Comparison of ENCODE assay signal across 21 cellular contexts in the genomic region with DNA sequence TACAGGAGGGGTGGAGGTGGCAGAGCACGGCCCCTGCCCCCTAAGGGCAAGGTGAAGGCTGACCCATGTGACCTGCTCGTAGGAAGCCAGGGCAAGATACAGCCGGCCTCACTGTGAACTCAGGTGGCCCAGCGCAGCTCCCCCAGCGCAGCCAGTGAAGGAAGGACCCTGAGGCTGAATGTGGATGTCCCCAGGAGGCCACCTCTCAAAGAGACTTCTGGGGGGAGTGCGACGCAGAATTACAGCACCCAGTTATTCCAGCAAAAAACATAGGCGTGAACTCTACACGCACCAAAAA. TPM values are rescaled to one million over a fixed set of nuclear protein-coding genes. Genes with fewer than 3 reads are reported as not detected.
DNase-seq lines count a peak whose midpoint lies in the region; ATAC-seq and TF ChIP-seq lines count a peak whose summit lies in the region.
"Had no signal": no experiment of that assay in that cellular context is flagged by ENCODE, and none has a peak within 500 bp of the region (broad histone marks: within the 10 kb centered on the region; RNA-seq: fewer than 3 reads in every experiment).

No MANE protein-coding gene starts in this region.

- H3K36me3 Mint-ChIP-seq in natural killer cell treated with Interleukin-12 subunit alpha and Interleukin-12 subunit beta and Interleukin-15 and Interleukin-18, amount 100 ng/mL, for 72 hours: no peaks in the 10 kb centered on the region
- no peaks in the 10 kb centered on the region for H3K36me3 Mint-ChIP-seq in natural killer cell
- H3K36me3 Mint-ChIP-seq: CD14-positive monocyte had no signal

- no peak overlapping the region for H2BK12ac ChIP-seq in neuronal stem cell (ENCODE audit: low read length)

- peaks cover 0 to 18% of the 10 kb centered on the region in 2 donors for H3K4me1 Mint-ChIP-seq in natural killer cell treated with Interleukin-12 subunit alpha and Interleukin-12 subunit beta and Interleukin-15 and Interleukin-18, amount 100 ng/mL, for 72 hours (ENCODE audit: low read depth in 2 of 2)
- H3K4me1 Mint-ChIP-seq in natural killer cell: peaks cover 0 to 33% of the 10 kb centered on the region in 2 donors
- H3K4me1 Mint-ChIP-seq: GM23338 had no signal

- intact Hi-C loops in natural killer cell (cut with micrococcal nuclease) (no loop called here), dorsolateral prefrontal cortex (cut with DNase I) (no loop called here), aorta (cut with DNase I) (no loop called here)

- H3K27me3 ChIP-seq in dorsolateral prefrontal cortex: no peaks in the 10 kb centered on the region
- H3K27me3 ChIP-seq in neuronal stem cell (ENCODE audit: control insufficient read depth in 3 of 3, insufficient read depth in 3 of 3, low read depth in 1 of 3, low read length in 3 of 3): peaks cover 0 to 27% (median 0%) of the 10 kb centered on the region in 3 experiments
- no peaks in the 10 kb centered on the region for H3K27me3 ChIP-seq in aorta (ENCODE audit: control insufficient read depth in 1 of 2, insufficient read depth in 2 of 2, low read length in 1 of 2)

- H3K9me3 ChIP-seq in neuronal stem cell (replicated peaks in 1 of 2; ENCODE audit: control insufficient read depth in 2 of 2, insufficient read depth in 1 of 2, low read depth in 1 of 2, low read length in 2 of 2) (peaks cover 2 to 3% of the 10 kb centered on the region in 2 donors), aorta (ENCODE audit: control insufficient read depth, low read length) (peaks cover 2% of the 10 kb centered on the region)
- H3K9me3 ChIP-seq: A549 had no signal

- H3K79me1 ChIP-seq in neuronal stem cell (ENCODE audit: low read depth, low read length): no peaks in the 10 kb centered on the region

- H3K9me3 Mint-ChIP-seq in natural killer cell treated with Interleukin-12 subunit alpha and Interleukin-12 subunit beta and Interleukin-15 and Interleukin-18, amount 100 ng/mL, for 72 hours: no peaks in the 10 kb centered on the region
- peaks cover 0 to 3% of the 10 kb centered on the region in 2 donors for H3K9me3 Mint-ChIP-seq in natural killer cell

- peak overlapping the region in 1 of 59 donors; percentile 63 for H3K4me3 ChIP-seq in dorsolateral prefrontal cortex
- no peak overlapping the region for H3K4me3 ChIP-seq in neuronal stem cell (ENCODE audit: low read length in 2 of 2)
- no peak overlapping the region for H3K4me3 ChIP-seq in aorta (ENCODE audit: low read length in 2 of 2)
- H3K4me3 ChIP-seq: A549, GM23338 had no signal

- no peak overlapping the region for H3K27ac Mint-ChIP-seq in natural killer cell treated with Interleukin-12 subunit alpha and Interleukin-12 subunit beta and Interleukin-15 and Interleukin-18, amount 100 ng/mL, for 72 hours
- no peak overlapping the region for H3K27ac Mint-ChIP-seq in natural killer cell
- H3K27ac Mint-ChIP-seq: CD14-positive monocyte, GM23338, HFFc6 had no signal

- no peak overlapping the region for H3K4me3 Mint-ChIP-seq in natural killer cell treated with Interleukin-12 subunit alpha and Interleukin-12 subunit beta and Interleukin-15 and Interleukin-18, amount 100 ng/mL, for 72 hours
- no peak overlapping the region for H3K4me3 Mint-ChIP-seq in natural killer cell
- H3K4me3 Mint-ChIP-seq: GM23338 had no signal

- no peak overlapping the region for H2AK5ac ChIP-seq in neuronal stem cell (ENCODE audit: low read depth, low read length)

- no peak overlapping the region for H2BK120ac ChIP-seq in neuronal stem cell (ENCODE audit: low read depth, low read length)

- no peak overlapping the region for H3K9ac ChIP-seq in neuronal stem cell (ENCODE audit: low read depth, low read length, poor library complexity)

- no peak overlapping the region for H3K23ac ChIP-seq in neuronal stem cell (ENCODE audit: low read depth, low read length, poor library complexity)

- peak; percentile 12 for DNase-seq in natural killer cell treated with Interleukin-12 subunit alpha and Interleukin-12 subunit beta and Interleukin-15 and Interleukin-18, amount 100 ng/mL, for 72 hours (ENCODE audit: low spot score)
- no peak for DNase-seq in natural killer cell
- DNase-seq in dorsolateral prefrontal cortex: peak in 2 of 10 donors; percentile 34 to 35
- DNase-seq in neuronal stem cell (ENCODE audit: low spot score): no peak
- DNase-seq in aorta: peak; percentile 26 to 39
- no peak for DNase-seq in COR-L47 (lab: John Stamatoyannopoulos, UW)
- DNase-seq in activated CD8-positive, alpha-beta memory T cell treated with anti-CD3 and anti-CD28 coated beads, Interleukin-2, amount 50 U/mL, for 4 hours: no peak
- no peak for DNase-seq in NCI-H2107 treated with DMSO at 0.1 percent for 48 hours (lab: John Stamatoyannopoulos, UW; ENCODE audit: unreplicated experiment)
- DNase-seq: GF-D8; HFFc6; MV-4-11; NCI-H1436; NCI-H2081 treated with DMSO at 0.1 percent for 48 hours; NCI-H345; NK-92 treated with Interleukin-12 subunit alpha and Interleukin-12 subunit beta, amount 100 ng/mL, for 24 hours; OCI-M1; RPMI8226 had no signal

- H3K18ac ChIP-seq in neuronal stem cell (ENCODE audit: low read length): no peak overlapping the region

- H3K4me1 ChIP-seq in neuronal stem cell (ENCODE audit: control insufficient read depth in 2 of 2, insufficient read depth in 1 of 2, low read depth in 1 of 2, low read length in 2 of 2) (no peaks in the 10 kb centered on the region), aorta (ENCODE audit: control insufficient read depth in 1 of 2, insufficient read depth in 2 of 2, low read length in 2 of 2) (no peaks in the 10 kb centered on the region)
- H3K4me1 ChIP-seq: A549 had no signal

- no peak overlapping the region for H3K4ac ChIP-seq in neuronal stem cell (ENCODE audit: low read length)

- H3K36me3 ChIP-seq in neuronal stem cell (replicated peaks in 1 of 2; ENCODE audit: control insufficient read depth in 2 of 2, insufficient read depth in 2 of 2, low read length in 2 of 2) (no peaks in the 10 kb centered on the region), aorta (ENCODE audit: control insufficient read depth in 1 of 2, insufficient read depth in 2 of 2, low read length in 1 of 2) (no peaks in the 10 kb centered on the region)

- no peak overlapping the region for H3K4me2 ChIP-seq in neuronal stem cell (ENCODE audit: insufficient read depth, low read length, poor library complexity, severe bottlenecking)
- H3K4me2 ChIP-seq: A549, GM23338 had no signal

- H4K8ac ChIP-seq in neuronal stem cell (ENCODE audit: low read depth, low read length): no peak overlapping the region

- H3K27ac ChIP-seq in dorsolateral prefrontal cortex (peak overlapping the region in 57 of 59 donors; percentile 48 to 97 (median 88)), neuronal stem cell (replicated peaks; ENCODE audit: low read length) (no peak overlapping the region), aorta (ENCODE audit: low read depth in 1 of 2, low read length in 2 of 2) (no peak overlapping the region)
- H3K27ac ChIP-seq: A549 had no signal

- no peaks in the 10 kb centered on the region for H3K27me3 Mint-ChIP-seq in natural killer cell treated with Interleukin-12 subunit alpha and Interleukin-12 subunit beta and Interleukin-15 and Interleukin-18, amount 100 ng/mL, for 72 hours
- H3K27me3 Mint-ChIP-seq in natural killer cell (ENCODE audit: low read depth in 2 of 2): no peaks in the 10 kb centered on the region

- no peak overlapping the region for H2BK5ac ChIP-seq in neuronal stem cell (ENCODE audit: low read length)

- H3K14ac ChIP-seq in neuronal stem cell (ENCODE audit: low read length): no peak overlapping the region

- H4K91ac ChIP-seq in neuronal stem cell (ENCODE audit: low read depth, low read length, poor library complexity): no peak overlapping the region

- H2AFZ ChIP-seq in neuronal stem cell (ENCODE audit: low read length): no peak overlapping the region
- H2AFZ ChIP-seq: GM23338 had no signal

- peak overlapping the region; percentile 15 for H2BK15ac ChIP-seq in neuronal stem cell (ENCODE audit: low read length)

- WGBS in neuronal stem cell (ENCODE audit: extremely low coverage in 2 of 2, insufficient read length in 2 of 2, insufficient replicate concordance in 1 of 2), 2 donors: no CpG with 5 or more reads among the region's 9 CpGs
- WGBS in aorta, 2 donors: 80 to 90% methylated on average over 9 of the region's 9 CpGs

- no peak for TF ChIP-seq CTCF in natural killer cell (IDR thresholded peaks at IDR 0.05)
- TF ChIP-seq CTCF in dorsolateral prefrontal cortex (IDR thresholded peaks at IDR 0.05 in 54 of 56, conservative IDR thresholded peaks at IDR 0.05 in 2 of 56; ENCODE audit: low read depth in 1 of 56, partially characterized antibody in 56 of 56): no peak

- no peak for ATAC-seq in natural killer cell treated with Interleukin-12 subunit alpha and Interleukin-12 subunit beta and Interleukin-15 and Interleukin-18, amount 100 ng/mL, for 72 hours
- ATAC-seq in natural killer cell: no peak
- no peak for ATAC-seq in aorta (ENCODE audit: low FRiP score)
- ATAC-seq: A549 had no signal

RNA-seq across cellular contexts. Expression of gene ZFYVE28, which starts 52.6 kb away (rescaled TPM):
- total RNA-seq in natural killer cell treated with Interleukin-12 subunit alpha and Interleukin-12 subunit beta and Interleukin-15 and Interleukin-18, amount 100 ng/mL, for 72 hours: 10 to 100 TPM; 13.8 to 25.6 TPM
- 100 to 1,000 TPM in 2 of 3 donors, 10 to 100 TPM in 1; 85.4 to 107 (median 104) TPM for total RNA-seq in natural killer cell
- total RNA-seq in dorsolateral prefrontal cortex: 10 to 100 TPM; 26.2 to 99.8 (median 65.5) TPM
- 0.15 TPM for polyA plus RNA-seq in neuronal stem cell (2013, experiment 1 of 2)
- 0.12 TPM for polyA plus RNA-seq in neuronal stem cell (2013, experiment 2 of 2)
- total RNA-seq in aorta: 10 to 100 TPM; 10.8 to 25.9 TPM
- 10 to 100 TPM in 1 of 2 donors, 1 to 10 TPM in 1; 7.0 to 14.3 TPM for polyA plus RNA-seq in aorta

RNA-seq across cellular contexts. Expression of gene CFAP99, which starts 52.9 kb away (rescaled TPM):
- total RNA-seq in natural killer cell treated with Interleukin-12 subunit alpha and Interleukin-12 subunit beta and Interleukin-15 and Interleukin-18, amount 100 ng/mL, for 72 hours: not detected
- total RNA-seq in natural killer cell (not detected), dorsolateral prefrontal cortex (1 to 10 TPM in 90 of 120 experiments, under 1 TPM in 30; 0.28 to 3.7 (median 1.4) TPM), aorta (under 1 TPM in 1 of 2 donors, not detected in 1; 0.13 TPM)
- not detected for polyA plus RNA-seq in neuronal stem cell (2013, experiment 1 of 2)
- not detected for polyA plus RNA-seq in neuronal stem cell (2013, experiment 2 of 2)
- polyA plus RNA-seq in aorta: not detected
- total RNA-seq: GM23338, HFFc6, HT1080 had no signal
- polyA plus RNA-seq: GM23338 had no signal

Comparison
In these comparisons a context has a peak if more than half of its experiments do, and no peak if none do; other contexts are left out.
1. DNase-seq: peak in natural killer cell treated with Interleukin-12 subunit alpha and Interleukin-12 subunit beta and Interleukin-15 and Interleukin-18, amount 100 ng/mL, for 72 hours (single experiment) and aorta (2 of 2); none in natural killer cell (single experiment), neuronal stem cell (single experiment), COR-L47 (single experiment), activated CD8-positive, alpha-beta memory T cell treated with anti-CD3 and anti-CD28 coated beads, Interleukin-2, amount 50 U/mL, for 4 hours (single experiment) and NCI-H2107 treated with DMSO at 0.1 percent for 48 hours (single experiment).
2. H3K27ac ChIP-seq: peak in dorsolateral prefrontal cortex (57 of 59); none in neuronal stem cell (single experiment) and aorta (0 of 2).